Comparison of ENCODE assay signal across 9 cellular contexts in the genomic region with DNA sequence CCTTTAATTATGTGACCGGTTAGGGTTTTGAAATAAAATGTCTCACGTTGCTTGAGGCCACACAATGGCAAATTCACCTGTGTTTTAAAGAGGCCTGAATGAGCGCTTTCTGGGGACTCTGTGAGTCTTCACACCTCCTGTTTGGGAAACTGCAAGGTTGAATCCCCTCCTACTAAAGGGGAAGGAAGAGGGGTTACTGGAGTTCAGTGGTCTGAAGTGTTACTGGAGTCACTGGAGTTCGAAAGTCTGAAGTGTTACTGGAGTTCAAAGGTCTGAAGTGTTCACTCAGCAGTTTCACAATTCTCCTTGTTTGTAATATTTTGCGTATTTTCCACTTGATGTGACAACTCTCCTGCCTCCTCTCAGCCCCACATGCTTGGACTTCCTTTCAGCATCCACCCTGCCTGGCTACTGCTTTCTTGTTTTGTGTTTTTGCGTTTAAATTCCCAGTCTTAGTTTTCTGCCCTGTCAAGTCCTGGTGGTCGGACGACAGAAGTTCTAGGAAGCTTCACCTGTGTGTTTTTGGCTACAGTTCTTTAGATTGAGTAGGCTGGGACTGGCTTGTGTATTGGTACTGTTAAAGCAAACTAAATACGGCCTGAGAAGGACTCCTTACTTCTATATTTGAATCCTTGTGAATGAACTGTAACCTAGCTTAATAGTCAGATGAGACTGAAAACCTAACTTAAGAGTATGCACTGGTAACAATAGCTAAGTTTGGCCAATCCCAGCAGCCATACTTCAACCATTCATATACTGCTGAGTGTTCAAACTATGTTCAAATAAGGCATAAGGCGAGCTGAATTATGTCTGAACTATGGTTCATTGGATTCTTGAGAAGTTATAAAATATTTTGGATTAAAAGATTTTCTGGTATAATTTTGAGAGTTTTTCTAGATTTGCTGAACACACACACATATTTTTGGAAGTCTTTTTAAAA.
A peak's percentile ranks its signal among the peaks of the same experiment; 100 is the strongest.
DNase-seq lines count a peak whose midpoint lies in the region; ATAC-seq lines count a peak whose summit lies in the region.
"Had no signal": no experiment of that assay in that cellular context is flagged by ENCODE, and none has a peak within 500 bp of the region (broad histone marks: within the 10 kb centered on the region; RNA-seq: fewer than 3 reads in every experiment).

No MANE protein-coding gene starts in this region.

- peak overlapping the region; percentile 38 to 89 (median 76) for H3K9ac ChIP-seq in subcutaneous abdominal adipose tissue (ENCODE audit: low read length in 5 of 5)

- peaks cover 48% of the 10 kb centered on the region for H3K27me3 Mint-ChIP-seq in activated naive CD8-positive, alpha-beta T cell treated with anti-CD3 and anti-CD28 coated beads, Interleukin-2, amount 50 U/mL, for 24 hours

- H3K27me3 ChIP-seq in subcutaneous abdominal adipose tissue (ENCODE audit: control insufficient read depth in 5 of 5, insufficient read depth in 4 of 5, low read length in 5 of 5), result no peaks in the 10 kb centered on the region

- no peaks in the 10 kb centered on the region for H3K9me3 ChIP-seq in subcutaneous abdominal adipose tissue (ENCODE audit: control insufficient read depth in 5 of 5, low read length in 5 of 5)

- peak overlapping the region; percentile 81 for H3K27ac ChIP-seq in subcutaneous abdominal adipose tissue (ENCODE audit: low read depth, low read length)
- H3K27ac ChIP-seq: HL-60 had no signal

- no peaks in the 10 kb centered on the region for H3K36me3 ChIP-seq in subcutaneous abdominal adipose tissue (ENCODE audit: control insufficient read depth in 5 of 5, insufficient read depth in 5 of 5, low read length in 5 of 5)

- no peaks in the 10 kb centered on the region for H3K36me3 Mint-ChIP-seq in activated naive CD8-positive, alpha-beta T cell treated with anti-CD3 and anti-CD28 coated beads, Interleukin-2, amount 50 U/mL, for 24 hours (ENCODE audit: low read depth)

- no peak for ATAC-seq in activated naive CD8-positive, alpha-beta T cell treated with anti-CD3 and anti-CD28 coated beads, Interleukin-2, amount 50 U/mL, for 24 hours

- peak overlapping the region; percentile 85 for H3K4me3 Mint-ChIP-seq in activated naive CD8-positive, alpha-beta T cell treated with anti-CD3 and anti-CD28 coated beads, Interleukin-2, amount 50 U/mL, for 24 hours

- peak; percentile 30 for DNase-seq in SIG-M5 treated with dmso at 0.1 percent for 504 hours (lab: John Stamatoyannopoulos, UW; ENCODE audit: unreplicated experiment)
- no peak for DNase-seq in SIG-M5 (lab: John Stamatoyannopoulos, UW)
- no peak for DNase-seq in activated naive CD8-positive, alpha-beta T cell treated with anti-CD3 and anti-CD28 coated beads, Interleukin-2, amount 50 U/mL, for 24 hours
- DNase-seq in kidney tubule cell (ENCODE audit: low spot score), result peak; percentile 16
- DNase-seq in stimulated activated CD4-positive, alpha-beta T cell treated with anti-CD3 and anti-CD28 coated beads, Interleukin-4, amount 100 ng/mL, for 1 hour, result no peak
- no peak for DNase-seq in NCI-H524 treated with DMSO at 0.1 percent for 48 hours (lab: John Stamatoyannopoulos, UW)
- DNase-seq in iPS-NIHi11 (ENCODE audit: low spot score), result no peak

- peaks cover 4 to 27% (median 25%) of the 10 kb centered on the region in 5 donors for H3K4me1 ChIP-seq in subcutaneous abdominal adipose tissue (ENCODE audit: control insufficient read depth in 5 of 5, insufficient read depth in 5 of 5, low read length in 5 of 5)

- no peak overlapping the region for H3K27ac Mint-ChIP-seq in activated naive CD8-positive, alpha-beta T cell treated with anti-CD3 and anti-CD28 coated beads, Interleukin-2, amount 50 U/mL, for 24 hours

- H3K4me1 Mint-ChIP-seq in activated naive CD8-positive, alpha-beta T cell treated with anti-CD3 and anti-CD28 coated beads, Interleukin-2, amount 50 U/mL, for 24 hours, result peaks cover 16% of the 10 kb centered on the region

- peak overlapping the region in 4 of 5 donors; percentile 76 to 97 (median 86) for H3K4me3 ChIP-seq in subcutaneous abdominal adipose tissue (ENCODE audit: low read depth in 1 of 5, low read length in 5 of 5)

- no peaks in the 10 kb centered on the region for H3K9me3 Mint-ChIP-seq in activated naive CD8-positive, alpha-beta T cell treated with anti-CD3 and anti-CD28 coated beads, Interleukin-2, amount 50 U/mL, for 24 hours

Comparison
In these comparisons a context has a peak if more than half of its experiments do, and no peak if none do; other contexts are left out.
1. DNase-seq: peak in SIG-M5 treated with dmso at 0.1 percent for 504 hours (single experiment) and kidney tubule cell (single experiment); none in SIG-M5 (single experiment), activated naive CD8-positive, alpha-beta T cell treated with anti-CD3 and anti-CD28 coated beads, Interleukin-2, amount 50 U/mL, for 24 hours (single experiment), stimulated activated CD4-positive, alpha-beta T cell treated with anti-CD3 and anti-CD28 coated beads, Interleukin-4, amount 100 ng/mL, for 1 hour (single experiment), NCI-H524 treated with DMSO at 0.1 percent for 48 hours (single experiment) and iPS-NIHi11 (single experiment).